ENCODE assay signal across 8 cellular contexts in the genomic region with DNA sequence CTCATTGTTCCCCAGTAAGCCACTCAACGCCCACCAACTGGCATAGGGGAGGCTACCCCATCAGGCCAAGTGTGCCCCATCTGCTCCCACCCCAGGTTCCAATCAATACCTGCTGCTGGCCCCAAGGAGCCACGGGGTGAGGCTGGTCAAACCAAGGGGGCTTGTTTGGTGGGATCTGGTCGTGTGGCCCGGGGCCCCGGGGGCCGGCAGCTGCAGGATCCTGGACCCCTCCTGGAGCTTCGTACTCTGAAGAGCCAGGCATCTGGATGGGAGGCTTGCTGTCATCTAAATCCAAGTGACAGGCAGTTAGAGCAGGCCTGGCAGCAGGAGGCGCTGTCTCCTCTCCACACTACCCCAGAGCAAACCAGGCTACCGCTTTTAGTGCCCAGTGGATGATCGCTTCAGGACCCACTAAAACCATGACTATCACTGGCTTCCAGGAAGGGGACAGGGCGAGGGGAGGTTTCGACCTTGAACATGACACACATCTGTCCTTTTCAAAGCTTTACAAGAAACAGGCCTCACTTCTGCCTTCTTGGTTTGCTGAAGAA. TPM values are rescaled to one million over a fixed set of nuclear protein-coding genes. Genes with fewer than 3 reads are reported as not detected.
DNase-seq lines count a peak whose midpoint lies in the region; ATAC-seq, FAIRE-seq and TF ChIP-seq lines count a peak whose summit lies in the region.

No MANE protein-coding gene starts in this region.

- no TSS peak for BruUV-seq in K562 (replicated peaks; lab: Mats Ljungman, UMichigan)

- H3K4me1 Mint-ChIP-seq in nephron progenitor cell = no peaks in the 10 kb centered on the region

- no peak for TF ChIP-seq EP300 in K562 (IDR thresholded peaks at IDR 0.05; ENCODE audit: low read length)

- FAIRE-seq in K562 (lab: Jason Lieb, UNC) = peak; percentile 62

- no peaks in the 10 kb centered on the region for H3K9me3 Mint-ChIP-seq in nephron progenitor cell

- TF ChIP-seq CTCF in GM10266 (IDR thresholded peaks at IDR 0.05; ENCODE audit: control insufficient read depth, insufficient read depth, low read depth, missing control alignments) = peak; percentile 56
- TF ChIP-seq CTCF in K562 (IDR thresholded peaks at IDR 0.05 in 2 of 3, conservative IDR thresholded peaks at IDR 0.05 in 1 of 3; ENCODE audit: insufficient read depth in 2 of 3, low read depth in 1 of 3, low read length in 3 of 3) = peak; percentile 57 to 71 (median 64)
- peak; percentile 15 for TF ChIP-seq CTCF in nephron progenitor cell (IDR thresholded peaks at IDR 0.05)

- intact Hi-C loops in K562 (cut with micrococcal nuclease) = no loop called here

- H3K36me3 Mint-ChIP-seq in nephron progenitor cell (ENCODE audit: low read depth) = peaks cover 51% of the 10 kb centered on the region

- CTCF ChIA-PET in K562 (lab: Yijun Ruan, JAX; ENCODE audit: low intra/inter-chr PET ratio) = no interaction called here

- H3K36me3 ChIP-seq in K562 (ENCODE audit: control insufficient read depth, insufficient read depth, low read length) = peaks cover 95% of the 10 kb centered on the region; the same call in 2 of the 3 replicates

- no peaks in the 10 kb centered on the region for H3K9me3 ChIP-seq in K562 (replicated peaks; ENCODE audit: control insufficient read depth, insufficient read depth, low read depth, low read length)

- no peak overlapping the region for H3K27ac ChIP-seq in K562 (ENCODE audit: extremely low read depth, low read depth, low read length)

- peak in 1 of 2 experiments; percentile 58; a peak in 2 of 4 replicates for TF ChIP-seq RAD21 in K562 (CRISPR knock-in tag; conservative IDR thresholded peaks at IDR 0.05 in 1 of 2, IDR thresholded peaks at IDR 0.05 in 1 of 2)

- H3K27ac Mint-ChIP-seq in nephron progenitor cell = no peak overlapping the region

- no peak overlapping the region for H3K4me2 ChIP-seq in K562 (ENCODE audit: insufficient read depth, low read length)

- no peaks in the 10 kb centered on the region for H3K79me2 ChIP-seq in K562 (ENCODE audit: control insufficient read depth, insufficient read depth, low read length)

- H3K4me1 ChIP-seq in K562 (replicated peaks in 1 of 2; ENCODE audit: control insufficient read depth in 2 of 2, insufficient read depth in 2 of 2, low read length in 2 of 2) = peaks cover 0 to 16% of the 10 kb centered on the region in 2 experiments; a peak in 1 of 5 replicates

- no peaks in the 10 kb centered on the region for H3K27me3 ChIP-seq in K562 (ENCODE audit: control insufficient read depth in 2 of 2, insufficient read depth in 2 of 2, low read length in 2 of 2)

- peaks cover 2% of the 10 kb centered on the region for H3K27me3 Mint-ChIP-seq in nephron progenitor cell (ENCODE audit: low read depth, poor library complexity)

- 85% methylated on average over 12 of the region's 12 CpGs for WGBS in K562 (ENCODE audit: insufficient coverage, low coverage, missing lambda C conversion rate)

- peak; percentile 83 for ATAC-seq in K562
- no peak for ATAC-seq in GM18517 (IDR thresholded peaks at IDR 0.05; ENCODE audit: unreplicated experiment)
- ATAC-seq in GM21526 (IDR thresholded peaks at IDR 0.05; ENCODE audit: low FRiP score, unreplicated experiment) = no peak
- ATAC-seq in GM18498 (IDR thresholded peaks at IDR 0.05; ENCODE audit: unreplicated experiment) = no peak

- H4K20me1 ChIP-seq in K562 (replicated peaks; ENCODE audit: control insufficient read depth, insufficient read depth, low read length) = peaks cover 3% of the 10 kb centered on the region; the same call in 1 of the 2 replicates

- no peak overlapping the region; a peak in 1 of 4 replicates for H3K9ac ChIP-seq in K562 (ENCODE audit: insufficient read depth in 1 of 2, low read depth in 2 of 2, low read length in 2 of 2)

- H2AFZ ChIP-seq in K562 (ENCODE audit: low read depth, low read length) = no peak overlapping the region

- no peaks in the 10 kb centered on the region for H3K9me1 ChIP-seq in K562 (ENCODE audit: control insufficient read depth, insufficient read depth, low read length)

- DNase-seq in GM10266 (ENCODE audit: extremely low spot score) (no peak), SK-MEL-5 (ENCODE audit: low read depth, low spot score) (peak; percentile 62), K562 (ENCODE audit: extremely low read depth in 1 of 4, low spot score in 3 of 4) (peak; percentile 20 to 48 (median 38)), nephron progenitor cell (peak; percentile 24), NCI-H2196 (lab: John Stamatoyannopoulos, UW; ENCODE audit: unreplicated experiment) (no peak)

- in situ Hi-C loops in SK-MEL-5 (cut with HindIII; ENCODE audit: low pct_unique_long_range_greater_than_20kb, low sequenced_read_pairs) (no loop called here), K562 (cut with MboI) (no loop called here)

- POLR2A ChIA-PET in K562 (lab: Yijun Ruan, JAX) = interaction anchor here (0.8 to 1.3 kb wide), 3 partner anchors 13 to 41 kb away, joined by 3 read pairs; a partner anchor contains a TSS

- no peak overlapping the region for H3K4me3 Mint-ChIP-seq in nephron progenitor cell

- TF ChIP-seq POLR2A in K562 (conservative IDR thresholded peaks at IDR 0.05) = no peak

- H3K4me3 ChIP-seq in K562 = no peak overlapping the region

RNA-seq across cellular contexts. Expression of a gene that starts 14.2 kb away (rescaled TPM):
- total RNA-seq in SK-MEL-5 (2014; rRNA removed; shearing (Covaris generic)) = 2.0 and 2.4 TPM in 2 replicates
- 47.3 and 52.4 TPM in 2 replicates for polyA plus RNA-seq in SK-MEL-5 (2015; cell fraction: cytosol; rRNA removed)
- 61.4 and 73.8 TPM in 2 replicates for polyA plus RNA-seq in SK-MEL-5 (2015; cell fraction: nucleus; rRNA removed)
- 69.6 and 152 TPM in 2 replicates for total RNA-seq in K562 (2011; cell fraction: chromatin; rRNA removed; ENCODE audit: low replicate concordance)
- total RNA-seq in K562 (2011; cell fraction: nucleolus; rRNA removed) = 74.1 and 82.9 TPM in 2 replicates
- total RNA-seq in K562 (2011; cell fraction: nucleoplasm; rRNA removed) = 82.4 and 95.0 TPM in 2 replicates
- 7.8 and 9.6 TPM in 2 replicates for total RNA-seq in K562 (2014; rRNA removed)
- total RNA-seq in K562 (2014; rRNA removed; fragmentation: Illumina TruSeq; extraction: Trizol) = 4.5 and 6.9 TPM in 2 replicates
- total RNA-seq in K562 (2015; rRNA removed; fragmentation: Illumina TruSeq; extraction: Trizol) = 10.1 and 10.8 TPM in 2 replicates
- total RNA-seq in K562 (2021) = 76.7 and 85.1 TPM in 2 replicates
- polyA plus RNA-seq in K562 (2011; rRNA removed) = 4.9 and 9.0 TPM in 2 replicates
- polyA plus RNA-seq in K562 (2011; cell fraction: cytosol; rRNA removed) = 5.3 and 7.6 TPM in 2 replicates
- polyA plus RNA-seq in K562 (2011; cell fraction: nucleus; rRNA removed) = 47.7 and 60.8 TPM in 2 replicates
- 37.7 and 48.9 TPM in 2 replicates for polyA plus RNA-seq in K562 (2012)
- polyA plus RNA-seq in K562 (2014; fragmentation: Illumina TruSeq; extraction: Trizol) = 26.3 and 41.8 TPM in 2 replicates
- under 1 TPM; 0.60 to 0.75 TPM for polyA plus RNA-seq in K562 (2014; fragmentation: Nextera tagmentation; extraction: Ambion mirVana)
- polyA plus RNA-seq in K562 (2014; rRNA removed) = 34.3 and 36.7 TPM in 2 replicates
- polyA minus RNA-seq in K562 (2011; rRNA and poly(A)+ RNA removed) = 4.3 and 4.9 TPM in 2 replicates
- 24.6 and 35.2 TPM in 2 replicates for polyA minus RNA-seq in K562 (2011; cell fraction: cytosol; rRNA and poly(A)+ RNA removed)
- polyA minus RNA-seq in K562 (2011; cell fraction: nucleus; rRNA and poly(A)+ RNA removed) = 23.3 and 23.4 TPM in 2 replicates

RNA-seq across cellular contexts. Expression of a gene that starts 31.9 kb away (rescaled TPM):
- 2.2 and 2.6 TPM in 2 replicates for total RNA-seq in SK-MEL-5 (2014; rRNA removed; shearing (Covaris generic))
- 2.0 and 2.2 TPM in 2 replicates for polyA plus RNA-seq in SK-MEL-5 (2015; cell fraction: cytosol; rRNA removed)
- polyA plus RNA-seq in SK-MEL-5 (2015; cell fraction: nucleus; rRNA removed) = 9.7 and 10.3 TPM in 2 replicates
- total RNA-seq in K562 (2011; cell fraction: chromatin; rRNA removed; ENCODE audit: low replicate concordance) = 21.2 and 28.6 TPM in 2 replicates
- 10.8 and 13.3 TPM in 2 replicates for total RNA-seq in K562 (2011; cell fraction: nucleolus; rRNA removed)
- total RNA-seq in K562 (2011; cell fraction: nucleoplasm; rRNA removed) = 10.6 and 15.0 TPM in 2 replicates
- total RNA-seq in K562 (2014; rRNA removed) = 2.2 and 4.1 TPM in 2 replicates
- 3.5 and 4.2 TPM in 2 replicates for total RNA-seq in K562 (2014; rRNA removed; fragmentation: Illumina TruSeq; extraction: Trizol)
- total RNA-seq in K562 (2015; rRNA removed; fragmentation: Illumina TruSeq; extraction: Trizol) = 3.5 and 3.8 TPM in 2 replicates
- 4.7 and 6.6 TPM in 2 replicates for total RNA-seq in K562 (2021)
- 2.8 TPM in 2 replicates for polyA plus RNA-seq in K562 (2011; rRNA removed)
- polyA plus RNA-seq in K562 (2011; cell fraction: cytosol; rRNA removed) = 1.9 and 3.4 TPM in 2 replicates
- 5.4 and 11.4 TPM in 2 replicates for polyA plus RNA-seq in K562 (2011; cell fraction: nucleus; rRNA removed)
- polyA plus RNA-seq in K562 (2012) = 3.7 and 4.9 TPM in 2 replicates
- polyA plus RNA-seq in K562 (2014; fragmentation: Illumina TruSeq; extraction: Trizol) = 4.7 and 7.7 TPM in 2 replicates
- polyA plus RNA-seq in K562 (2014; fragmentation: Nextera tagmentation; extraction: Ambion mirVana) = under 1 TPM; 0.41 to 0.51 TPM
- polyA plus RNA-seq in K562 (2014; rRNA removed) = 4.3 and 5.2 TPM in 2 replicates
- 1.9 and 2.1 TPM in 2 replicates for polyA minus RNA-seq in K562 (2011; rRNA and poly(A)+ RNA removed)
- 2.7 and 4.2 TPM in 2 replicates for polyA minus RNA-seq in K562 (2011; cell fraction: cytosol; rRNA and poly(A)+ RNA removed)
- polyA minus RNA-seq in K562 (2011; cell fraction: nucleus; rRNA and poly(A)+ RNA removed) = 4.4 and 5.7 TPM in 2 replicates

RNA-seq across cellular contexts. Expression of a gene that starts 32.1 kb away (rescaled TPM):
- total RNA-seq in SK-MEL-5 (2014; rRNA removed; shearing (Covaris generic)) = 0.29 and 0.53 TPM in 2 replicates
- 0.18 TPM in 1 of 2 replicates, not detected in the other for polyA plus RNA-seq in SK-MEL-5 (2015; cell fraction: cytosol; rRNA removed)
- polyA plus RNA-seq in SK-MEL-5 (2015; cell fraction: nucleus; rRNA removed) = not detected in 2 replicates
- total RNA-seq in K562 (2011; cell fraction: chromatin; rRNA removed; ENCODE audit: low replicate concordance) = not detected in 2 replicates
- total RNA-seq in K562 (2011; cell fraction: nucleolus; rRNA removed) = not detected in 2 replicates
- not detected in 2 replicates for total RNA-seq in K562 (2011; cell fraction: nucleoplasm; rRNA removed)
- total RNA-seq in K562 (2014; rRNA removed) = 0.41 TPM in 1 of 2 replicates, not detected in the other
- total RNA-seq in K562 (2014; rRNA removed; fragmentation: Illumina TruSeq; extraction: Trizol) = 0.18 and 0.19 TPM in 2 replicates
- total RNA-seq in K562 (2015; rRNA removed; fragmentation: Illumina TruSeq; extraction: Trizol) = not detected in 2 replicates
- not detected in 2 replicates for total RNA-seq in K562 (2021)
- 0.15 TPM in 1 of 2 replicates, not detected in the other for polyA plus RNA-seq in K562 (2011; rRNA removed)
- not detected in 2 replicates for polyA plus RNA-seq in K562 (2011; cell fraction: cytosol; rRNA removed)
- polyA plus RNA-seq in K562 (2011; cell fraction: nucleus; rRNA removed) = not detected in 2 replicates
- 0.07 TPM in 1 of 2 replicates, not detected in the other for polyA plus RNA-seq in K562 (2012)
- not detected in 2 replicates for polyA plus RNA-seq in K562 (2014; fragmentation: Illumina TruSeq; extraction: Trizol)
- under 1 TPM; 0.22 to 0.24 TPM for polyA plus RNA-seq in K562 (2014; fragmentation: Nextera tagmentation; extraction: Ambion mirVana)
- polyA plus RNA-seq in K562 (2014; rRNA removed) = not detected in 2 replicates
- polyA minus RNA-seq in K562 (2011; rRNA and poly(A)+ RNA removed) = 0.24 TPM in 1 of 2 replicates, not detected in the other
- polyA minus RNA-seq in K562 (2011; cell fraction: cytosol; rRNA and poly(A)+ RNA removed) = not detected in 2 replicates
- not detected in 2 replicates for polyA minus RNA-seq in K562 (2011; cell fraction: nucleus; rRNA and poly(A)+ RNA removed)

RNA-seq across cellular contexts. Expression of a gene that starts 44.2 kb away (rescaled TPM):
- 19.8 and 26.9 TPM in 2 replicates for total RNA-seq in SK-MEL-5 (2014; rRNA removed; shearing (Covaris generic))
- polyA plus RNA-seq in SK-MEL-5 (2015; cell fraction: cytosol; rRNA removed) = 27.0 and 41.0 TPM in 2 replicates
- polyA plus RNA-seq in SK-MEL-5 (2015; cell fraction: nucleus; rRNA removed) = 15.8 and 20.6 TPM in 2 replicates
- total RNA-seq in K562 (2011; cell fraction: chromatin; rRNA removed; ENCODE audit: low replicate concordance) = 132 and 248 TPM in 2 replicates
- 136 and 163 TPM in 2 replicates for total RNA-seq in K562 (2011; cell fraction: nucleolus; rRNA removed)
- 156 and 184 TPM in 2 replicates for total RNA-seq in K562 (2011; cell fraction: nucleoplasm; rRNA removed)
- total RNA-seq in K562 (2014; rRNA removed) = 18.5 and 24.4 TPM in 2 replicates
- total RNA-seq in K562 (2014; rRNA removed; fragmentation: Illumina TruSeq; extraction: Trizol) = 27.8 and 28.4 TPM in 2 replicates
- total RNA-seq in K562 (2015; rRNA removed; fragmentation: Illumina TruSeq; extraction: Trizol) = 25.7 and 27.3 TPM in 2 replicates
- 40.1 and 44.5 TPM in 2 replicates for total RNA-seq in K562 (2021)
- 28.0 and 40.1 TPM in 2 replicates for polyA plus RNA-seq in K562 (2011; rRNA removed)
- polyA plus RNA-seq in K562 (2011; cell fraction: cytosol; rRNA removed) = 41.7 and 60.4 TPM in 2 replicates
- polyA plus RNA-seq in K562 (2011; cell fraction: nucleus; rRNA removed) = 28.4 and 51.0 TPM in 2 replicates
- 23.2 and 28.7 TPM in 2 replicates for polyA plus RNA-seq in K562 (2012)
- polyA plus RNA-seq in K562 (2014; fragmentation: Illumina TruSeq; extraction: Trizol) = 31.3 and 34.3 TPM in 2 replicates
- 10 to 100 TPM; 15.0 to 16.1 TPM for polyA plus RNA-seq in K562 (2014; fragmentation: Nextera tagmentation; extraction: Ambion mirVana)
- polyA plus RNA-seq in K562 (2014; rRNA removed) = 19.3 and 29.4 TPM in 2 replicates
- polyA minus RNA-seq in K562 (2011; rRNA and poly(A)+ RNA removed) = 54.7 and 61.3 TPM in 2 replicates
- polyA minus RNA-seq in K562 (2011; cell fraction: cytosol; rRNA and poly(A)+ RNA removed) = 47.2 and 51.0 TPM in 2 replicates
- 20.2 and 28.9 TPM in 2 replicates for polyA minus RNA-seq in K562 (2011; cell fraction: nucleus; rRNA and poly(A)+ RNA removed)

RNA-seq across cellular contexts. Expression of a gene that starts 56.3 kb away (rescaled TPM):
- total RNA-seq in SK-MEL-5 (2014; rRNA removed; shearing (Covaris generic)) = 4.7 and 4.8 TPM in 2 replicates
- polyA plus RNA-seq in SK-MEL-5 (2015; cell fraction: cytosol; rRNA removed) = 16.4 and 24.9 TPM in 2 replicates
- 27.0 and 33.4 TPM in 2 replicates for polyA plus RNA-seq in SK-MEL-5 (2015; cell fraction: nucleus; rRNA removed)
- total RNA-seq in K562 (2011; cell fraction: chromatin; rRNA removed; ENCODE audit: low replicate concordance) = 81.9 and 116 TPM in 2 replicates
- total RNA-seq in K562 (2011; cell fraction: nucleolus; rRNA removed) = 54.3 and 56.0 TPM in 2 replicates
- 55.7 and 62.1 TPM in 2 replicates for total RNA-seq in K562 (2011; cell fraction: nucleoplasm; rRNA removed)
- 11.0 and 13.5 TPM in 2 replicates for total RNA-seq in K562 (2014; rRNA removed)
- total RNA-seq in K562 (2014; rRNA removed; fragmentation: Illumina TruSeq; extraction: Trizol) = 12.2 and 12.3 TPM in 2 replicates
- 14.7 and 15.9 TPM in 2 replicates for total RNA-seq in K562 (2015; rRNA removed; fragmentation: Illumina TruSeq; extraction: Trizol)
- 37.1 and 38.1 TPM in 2 replicates for total RNA-seq in K562 (2021)
- 7.4 and 16.2 TPM in 2 replicates for polyA plus RNA-seq in K562 (2011; rRNA removed)
- 9.5 and 11.2 TPM in 2 replicates for polyA plus RNA-seq in K562 (2011; cell fraction: cytosol; rRNA removed)
- 18.8 and 20.5 TPM in 2 replicates for polyA plus RNA-seq in K562 (2011; cell fraction: nucleus; rRNA removed)
- polyA plus RNA-seq in K562 (2012) = 31.3 and 33.6 TPM in 2 replicates
- 25.1 and 28.4 TPM in 2 replicates for polyA plus RNA-seq in K562 (2014; fragmentation: Illumina TruSeq; extraction: Trizol)
- polyA plus RNA-seq in K562 (2014; fragmentation: Nextera tagmentation; extraction: Ambion mirVana) = 1 to 10 TPM; 4.7 TPM
- 15.6 and 18.7 TPM in 2 replicates for polyA plus RNA-seq in K562 (2014; rRNA removed)
- polyA minus RNA-seq in K562 (2011; rRNA and poly(A)+ RNA removed) = 15.2 and 18.3 TPM in 2 replicates
- 13.2 and 27.3 TPM in 2 replicates for polyA minus RNA-seq in K562 (2011; cell fraction: cytosol; rRNA and poly(A)+ RNA removed)
- polyA minus RNA-seq in K562 (2011; cell fraction: nucleus; rRNA and poly(A)+ RNA removed) = 17.1 and 27.9 TPM in 2 replicates

Comparison
In these comparisons a context has a peak if more than half of its experiments do, and no peak if none do; other contexts are left out.
1. DNase-seq: peak in SK-MEL-5 (single experiment), K562 (4 of 4) and nephron progenitor cell (single experiment); none in GM10266 (single experiment) and NCI-H2196 (single experiment).
2. Peak in every context shown above with its lines, with median percentiles within 50 percentile points of each other: CTCF ChIP-seq.